ENCODE assay signal across 39 cellular contexts in genomic region chr3:171391432-171391831, GRCh38.
"Had no signal": no experiment of that assay in that cellular context is flagged by ENCODE, and none has a peak within 500 bp of the region (broad histone marks: within the 10 kb centered on the region; RNA-seq: fewer than 3 reads in every experiment).

No MANE protein-coding gene starts in this region.

- ATAC-seq: activated naive CD4-positive, alpha-beta T cell treated with anti-CD3 and anti-CD28 coated beads, Interleukin-2, amount 50 U/mL, for 72 hours; activated naive CD8-positive, alpha-beta T cell treated with anti-CD3 and anti-CD28 coated beads, Interleukin-2, amount 50 U/mL, for 24 hours; activated T-cell treated with anti-CD3 and anti-CD28 coated beads, Interleukin-2, amount 50 U/mL, for 4 hours; activated T-cell treated with anti-CD3 and anti-CD28 coated beads, Interleukin-2, amount 50 U/mL, for 72 hours; activated T-helper 17 cell treated with anti-CD3 and anti-CD28 coated beads, Interleukin-2, amount 50 U/mL, for 72 hours; body of pancreas had no signal

- H3K27ac ChIP-seq: adrenal gland, ascending aorta, body of pancreas, brain microvascular endothelial cell, breast epithelium had no signal

- H3K9me3 ChIP-seq: adrenal gland, ascending aorta, body of pancreas had no signal

- H3K27me3 ChIP-seq: adrenal gland, ascending aorta, body of pancreas, brain microvascular endothelial cell, breast epithelium, cardiac muscle cell had no signal

- H3K4me3 Mint-ChIP-seq: activated naive CD4-positive, alpha-beta T cell treated with anti-CD3 and anti-CD28 coated beads for 36 hours; activated naive CD4-positive, alpha-beta T cell treated with anti-CD3 and anti-CD28 coated beads, Interleukin-2, amount 10 ng/mL, durations not matched to agents 7 days and 5 days; activated naive CD4-positive, alpha-beta T cell treated with anti-CD3 and anti-CD28 coated beads, Interleukin-2, amount 50 U/mL, for 24 hours; activated naive CD8-positive, alpha-beta T cell; activated naive CD8-positive, alpha-beta T cell treated with anti-CD3 and anti-CD28 coated beads for 36 hours; activated naive CD8-positive, alpha-beta T cell treated with anti-CD3 and anti-CD28 coated beads, Interleukin-2, amount 10 ng/mL, durations not matched to agents 7 days and 5 days; activated naive CD8-positive, alpha-beta T cell treated with anti-CD3 and anti-CD28 coated beads, Interleukin-2, amount 50 U/mL, for 24 hours; activated T-cell treated with anti-CD3 and anti-CD28 coated beads, Interleukin-2, amount 50 U/mL, for 24 hours; activated T-cell treated with anti-CD3 and anti-CD28 coated beads, Interleukin-2, amount 50 U/mL, for 4 hours; activated T-cell treated with anti-CD3 and anti-CD28 coated beads, Interleukin-2, amount 50 U/mL, for 72 hours; activated T-helper 1 cell treated with anti-CD3 and anti-CD28 coated beads, Interleukin-12 subunit alpha, Interleukin-12 subunit beta, Interleukin-2, Interleukin-4 antibody, amounts not matched to agents 30 ng/mL and 10 ng/mL and 1 ng/mL, durations not matched to agents 14 hours and 24 hours and 36 hours; activated T-helper 17 cell treated with anti-CD3 and anti-CD28 coated beads, Interleukin-2, amount 50 U/mL, for 72 hours; brain; central memory CD8-positive, alpha-beta T cell had no signal

- H3K27me3 Mint-ChIP-seq: activated naive CD4-positive, alpha-beta T cell treated with anti-CD3 and anti-CD28 coated beads, Interleukin-2, amount 10 ng/mL, durations not matched to agents 7 days and 5 days; activated naive CD4-positive, alpha-beta T cell treated with anti-CD3 and anti-CD28 coated beads, Interleukin-2, amount 50 U/mL, for 24 hours; activated naive CD8-positive, alpha-beta T cell; activated naive CD8-positive, alpha-beta T cell treated with anti-CD3 and anti-CD28 coated beads for 36 hours; activated naive CD8-positive, alpha-beta T cell treated with anti-CD3 and anti-CD28 coated beads, Interleukin-2, amount 10 ng/mL, durations not matched to agents 7 days and 5 days; activated naive CD8-positive, alpha-beta T cell treated with anti-CD3 and anti-CD28 coated beads, Interleukin-2, amount 50 U/mL, for 24 hours; activated T-cell treated with anti-CD3 and anti-CD28 coated beads, Interleukin-2, amount 50 U/mL, for 24 hours; activated T-helper 17 cell treated with anti-CD3 and anti-CD28 coated beads, Interleukin-2, amount 50 U/mL, for 72 hours; brain; central memory CD8-positive, alpha-beta T cell had no signal

- H3K36me3 ChIP-seq: adrenal gland, ascending aorta, brain microvascular endothelial cell, breast epithelium, cardiac muscle cell had no signal

- H3K27ac Mint-ChIP-seq: activated naive CD4-positive, alpha-beta T cell treated with anti-CD3 and anti-CD28 coated beads for 36 hours; activated naive CD4-positive, alpha-beta T cell treated with anti-CD3 and anti-CD28 coated beads, Interleukin-2, amount 10 ng/mL, durations not matched to agents 7 days and 5 days; activated naive CD4-positive, alpha-beta T cell treated with anti-CD3 and anti-CD28 coated beads, Interleukin-2, amount 50 U/mL, for 24 hours; activated naive CD4-positive, alpha-beta T cell treated with anti-CD3 and anti-CD28 coated beads, Interleukin-2, amount 50 U/mL, for 72 hours; activated naive CD8-positive, alpha-beta T cell; activated naive CD8-positive, alpha-beta T cell treated with anti-CD3 and anti-CD28 coated beads for 36 hours; activated naive CD8-positive, alpha-beta T cell treated with anti-CD3 and anti-CD28 coated beads, Interleukin-2, amount 10 ng/mL, durations not matched to agents 7 days and 5 days; activated naive CD8-positive, alpha-beta T cell treated with anti-CD3 and anti-CD28 coated beads, Interleukin-2, amount 50 U/mL, for 24 hours; activated T-cell treated with anti-CD3 and anti-CD28 coated beads, Interleukin-2, amount 50 U/mL, for 24 hours; activated T-cell treated with anti-CD3 and anti-CD28 coated beads, Interleukin-2, amount 50 U/mL, for 72 hours; activated T-helper 1 cell treated with anti-CD3 and anti-CD28 coated beads, Interleukin-12 subunit alpha, Interleukin-12 subunit beta, Interleukin-2, Interleukin-4 antibody, amounts not matched to agents 30 ng/mL and 10 ng/mL and 1 ng/mL, durations not matched to agents 14 hours and 24 hours and 36 hours; activated T-helper 17 cell treated with anti-CD3 and anti-CD28 coated beads, Interleukin-2, amount 50 U/mL, for 72 hours; activated T-helper 2 cell treated with anti-CD3 and anti-CD28 coated beads, Interferon-gamma antibody, Interleukin-2, Interleukin-4, amounts not matched to agents 10 μg/mL and 5 μg/mL and 100 μg/mL, durations not matched to agents 14 hours and 24 hours and 36 hours had no signal

- DNase-seq: activated effector memory CD4-positive, alpha-beta T cell treated with anti-CD3 and anti-CD28 coated beads, Interleukin-2, amount 50 U/mL, for 16 hours; activated effector memory CD4-positive, alpha-beta T cell treated with Interleukin-2 at 50 U/mL for 16 hours; activated gamma-delta T cell; activated gamma-delta T cell treated with Interleukin-2 at 50 U/mL for 16 hours; activated naive CD4-positive, alpha-beta T cell; activated naive CD4-positive, alpha-beta T cell treated with anti-CD3 and anti-CD28 coated beads for 36 hours; activated naive CD4-positive, alpha-beta T cell treated with anti-CD3 and anti-CD28 coated beads, Interleukin-2, amount 10 ng/mL, durations not matched to agents 7 days and 5 days; activated naive CD4-positive, alpha-beta T cell treated with anti-CD3 and anti-CD28 coated beads, Interleukin-2, amount 50 U/mL, for 16 hours; activated naive CD4-positive, alpha-beta T cell treated with Interleukin-2 at 50 U/mL for 16 hours; activated naive CD8-positive, alpha-beta T cell treated with anti-CD3 and anti-CD28 coated beads for 36 hours; activated naive CD8-positive, alpha-beta T cell treated with anti-CD3 and anti-CD28 coated beads, Interleukin-2, amount 10 ng/mL, durations not matched to agents 7 days and 5 days; activated naive CD8-positive, alpha-beta T cell treated with anti-CD3 and anti-CD28 coated beads, Interleukin-2, amount 50 U/mL, for 24 hours; activated T-cell treated with anti-CD3 and anti-CD28 coated beads for 4 hours; activated T-cell treated with anti-CD3 and anti-CD28 coated beads, Interleukin-2, amount 50 U/mL, for 1 hour; activated T-cell treated with anti-CD3 and anti-CD28 coated beads, Interleukin-2, amount 50 U/mL, for 24 hours; activated T-cell treated with anti-CD3 and anti-CD28 coated beads, Interleukin-2, amount 50 U/mL, for 4 hours; activated T-cell treated with anti-CD3 and anti-CD28 coated beads, Interleukin-2, amount 50 U/mL, for 48 hours; activated T-cell treated with anti-CD3 and anti-CD28 coated beads, Interleukin-2, amount 50 U/mL, for 72 hours; adrenal gland; amniotic stem cell; amygdala; anterior cingulate cortex; aorta; body of pancreas; brain microvascular endothelial cell; caudate nucleus; central memory CD4-positive, alpha-beta T cell; cerebellar nuclear complex had no signal

- H3K4me1 ChIP-seq: ascending aorta, breast epithelium had no signal

- H3K4me3 ChIP-seq: adrenal gland, ascending aorta, body of pancreas, breast epithelium, cardiac muscle cell had no signal
